In the genomic region with DNA sequence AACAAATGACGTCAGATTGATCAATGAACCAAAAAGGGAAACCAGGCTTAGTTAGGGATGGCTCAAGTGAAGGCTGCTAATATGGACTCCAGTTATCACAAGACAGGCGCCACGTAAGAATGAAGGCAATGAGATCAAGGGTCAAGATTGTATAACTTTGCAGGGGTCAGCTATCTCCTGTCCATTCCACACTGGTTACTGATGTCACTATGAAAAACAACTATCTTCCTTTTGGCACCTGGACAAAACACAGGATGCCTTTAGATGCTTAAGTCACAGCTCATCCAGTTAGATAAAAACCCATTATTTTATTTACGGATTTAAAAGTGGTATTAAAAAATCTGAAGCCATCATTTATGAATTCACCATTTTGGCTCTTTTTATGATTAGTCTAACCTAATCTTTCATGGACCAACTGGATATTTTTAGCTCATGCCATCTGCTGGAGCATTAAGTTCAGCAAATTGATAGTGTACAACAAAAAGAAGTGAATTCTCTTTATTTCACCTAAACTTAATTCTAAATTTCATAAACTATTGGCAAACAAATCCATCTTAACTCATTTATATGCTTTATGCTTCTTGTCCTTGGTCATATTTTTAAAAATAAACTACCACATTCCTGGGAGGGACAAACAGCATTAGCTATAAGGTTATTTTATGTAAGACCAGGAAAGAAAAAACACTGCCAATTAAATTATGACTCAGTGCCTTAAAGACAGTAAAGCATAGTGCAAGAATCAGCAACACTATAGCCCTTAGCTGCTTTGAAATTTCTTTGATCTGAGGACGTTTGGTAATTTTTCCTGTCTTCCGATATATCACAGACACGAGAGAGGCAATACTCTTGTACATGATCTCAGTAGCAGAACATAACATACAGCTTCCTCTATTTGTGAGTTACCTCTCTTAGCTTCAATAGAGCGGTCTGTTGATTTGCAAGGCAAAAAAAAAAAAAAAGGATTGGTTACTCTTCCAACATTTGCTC, we compare ENCODE assay signal across 1 cellular context.
TF ChIP-seq lines count a peak whose summit lies in the region.

No MANE protein-coding gene starts in this region.

TF ChIP-seq in endothelial cell of umbilical vein, 7 proteins besides CTCF, POLR2A, EP300 and RAD21 (continued from another document):
- no peak for TF ChIP-seq GATA2 (IDR thresholded peaks at IDR 0.05; ENCODE audit: insufficient read depth, insufficient read length, low read depth, low read length)
- TF ChIP-seq JUN (IDR thresholded peaks at IDR 0.05; ENCODE audit: borderline replicate concordance, insufficient read depth, insufficient read length, low read depth), result no peak
- TF ChIP-seq POLR2AphosphoS5 (IDR thresholded peaks at IDR 0.05; ENCODE audit: insufficient read depth, low read depth, low read length), result no peak
- TF ChIP-seq MYC (IDR thresholded peaks at IDR 0.05; ENCODE audit: low read depth, low read length), result no peak
- no peak for TF ChIP-seq FOS (IDR thresholded peaks at IDR 0.05; ENCODE audit: borderline replicate concordance, insufficient read depth, low read length)
